2 cellular contexts compared by ENCODE assay signal in genomic region chr10:12465385-12466136, GRCh38.
TF ChIP-seq lines count a peak whose summit lies in the region.

No MANE protein-coding gene starts in this region.

TF ChIP-seq in IMR-90, 13 proteins besides CTCF, POLR2A, EP300 and RAD21:
- TF ChIP-seq NFE2L2 (IDR thresholded peaks at IDR 0.05; ENCODE audit: low read depth, low read length) (peak; percentile 44; the same call in 1 of the 2 replicates), MAZ (IDR thresholded peaks at IDR 0.05; ENCODE audit: borderline replicate concordance, low read depth, low read length) (no peak)

TF ChIP-seq in K562, 482 proteins besides CTCF, POLR2A, EP300 and RAD21:
- TF ChIP-seq ZNF316 (IDR thresholded peaks at IDR 0.05): peak; percentile 43; the same call in 1 of the 2 replicates
- peak; percentile 59; the same call in 1 of the 2 replicates for TF ChIP-seq NFE2 (IDR thresholded peaks at IDR 0.05; ENCODE audit: low read depth)
- no peak for TF ChIP-seq ZSCAN32 (CRISPR knock-in tag; IDR thresholded peaks at IDR 0.05)
- TF ChIP-seq MAFG (tag; conservative IDR thresholded peaks at IDR 0.05): peak; percentile 87
- no peak for TF ChIP-seq ZNF76 (CRISPR knock-in tag; IDR thresholded peaks at IDR 0.05; ENCODE audit: borderline replicate concordance)
- peak; percentile 6; the same call in 1 of the 2 replicates for TF ChIP-seq JUND (IDR thresholded peaks at IDR 0.05; ENCODE audit: borderline replicate concordance, low read depth, low read length)
- peak; percentile 13; the same call in 1 of the 3 replicates for TF ChIP-seq JUND (tag; IDR thresholded peaks at IDR 0.05; ENCODE audit: borderline replicate concordance, low read depth, low read length)
- TF ChIP-seq PBX2 (CRISPR knock-in tag; IDR thresholded peaks at IDR 0.05; ENCODE audit: low read depth): no peak
- TF ChIP-seq PBX2 (tag; conservative IDR thresholded peaks at IDR 0.05; ENCODE audit: low read depth): peak; percentile 82
- TF ChIP-seq ELF1 (tag; IDR thresholded peaks at IDR 0.05): no peak
- peak; percentile 59 for TF ChIP-seq MEIS2 (IDR thresholded peaks at IDR 0.05; ENCODE audit: partially characterized antibody)
- peak; percentile 44 for TF ChIP-seq DPF2 (IDR thresholded peaks at IDR 0.05)
- no peak for TF ChIP-seq CTCFL (IDR thresholded peaks at IDR 0.05; ENCODE audit: borderline replicate concordance, insufficient read depth, low read depth, low read length, poor library complexity, severe bottlenecking)
- no peak for TF ChIP-seq USF1 (CRISPR knock-in tag; IDR thresholded peaks at IDR 0.05)
- TF ChIP-seq TAF9B (IDR thresholded peaks at IDR 0.05; ENCODE audit: partially characterized antibody): no peak
- no peak for TF ChIP-seq HNRNPH1 (optimal IDR thresholded peaks at IDR 0.05; ENCODE audit: low read depth, low read length)
- TF ChIP-seq MAFK (IDR thresholded peaks at IDR 0.05; ENCODE audit: low read length): peak; percentile 40; the same call in 1 of the 2 replicates
- TF ChIP-seq C11orf30 (IDR thresholded peaks at IDR 0.05; ENCODE audit: low read depth): peak; percentile 68
- peak; percentile 29; the same call in 1 of the 2 replicates for TF ChIP-seq CBFA2T3 (IDR thresholded peaks at IDR 0.05)
- no peak for TF ChIP-seq ELF4 (CRISPR knock-in tag; IDR thresholded peaks at IDR 0.05)
- 0 out of 2 replicates have a peak, but pooled peaks have one; percentile 10 for TF ChIP-seq MAFF (IDR thresholded peaks at IDR 0.05; ENCODE audit: low read length)
- TF ChIP-seq NKRF (IDR thresholded peaks at IDR 0.05; ENCODE audit: borderline replicate concordance): no peak
